Comparison of ENCODE assay signal across 1 cellular context in the genomic region with DNA sequence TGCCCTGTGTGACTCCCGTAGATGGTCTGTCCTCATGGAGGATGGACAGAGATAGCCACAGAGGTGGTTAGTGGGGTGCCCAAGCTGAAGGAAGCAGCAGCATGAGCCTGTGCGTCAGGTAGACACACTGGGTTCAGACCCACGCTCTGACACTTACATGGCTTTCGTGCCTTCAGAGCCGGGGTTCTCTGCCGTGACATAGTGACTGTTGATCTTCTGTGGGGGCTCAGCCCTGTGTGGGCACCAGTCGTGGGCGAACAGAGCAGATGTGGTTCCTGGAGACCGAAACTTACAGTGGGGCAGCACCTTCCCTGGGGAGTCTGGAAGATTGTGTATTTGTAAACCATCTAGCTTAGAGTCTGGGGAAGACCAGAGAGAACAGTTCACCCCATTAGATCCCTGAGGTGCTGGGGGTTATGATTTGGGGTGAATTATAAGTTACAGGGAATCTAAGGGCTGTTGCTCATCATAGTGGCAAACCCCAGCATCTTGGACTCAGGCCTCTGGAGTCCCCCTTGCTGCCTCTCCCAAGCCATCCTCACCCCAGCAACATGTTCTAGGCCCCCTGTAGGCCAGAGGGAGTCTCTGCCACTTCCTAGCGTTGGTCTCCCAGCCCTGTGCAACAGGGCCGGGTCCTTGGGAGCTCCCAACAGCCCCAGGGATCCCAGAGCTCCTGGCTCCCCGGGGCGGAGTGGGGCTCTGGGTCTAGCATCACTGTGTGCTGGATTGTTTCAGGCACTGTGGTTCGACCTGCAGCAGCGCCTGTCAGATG.
TF ChIP-seq lines count a peak whose summit lies in the region.

No MANE protein-coding gene starts in this region.

TF ChIP-seq in IMR-90, 13 proteins besides CTCF, POLR2A, EP300 and RAD21:
- TF ChIP-seq MAFK (IDR thresholded peaks at IDR 0.05; ENCODE audit: low read depth, low read length): no peak
- no peak for TF ChIP-seq NFE2L2 (IDR thresholded peaks at IDR 0.05; ENCODE audit: low read depth, low read length)
